Comparison of ENCODE assay signal across 1 cellular context in genomic region chr1:67700220-67700619, GRCh38.
TF ChIP-seq lines count a peak whose summit lies in the region.

No MANE protein-coding gene starts in this region.

TF ChIP-seq in endothelial cell of umbilical vein, 7 proteins besides CTCF, POLR2A, EP300 and RAD21 (continued from another document):
- TF ChIP-seq MAX (IDR thresholded peaks at IDR 0.05; ENCODE audit: insufficient read depth, insufficient read length): no peak
- TF ChIP-seq JUN (IDR thresholded peaks at IDR 0.05; ENCODE audit: borderline replicate concordance, insufficient read depth, insufficient read length, low read depth): no peak
- no peak for TF ChIP-seq FOS (IDR thresholded peaks at IDR 0.05; ENCODE audit: borderline replicate concordance, insufficient read depth, low read length)
